Comparison of ENCODE assay signal across 8 cellular contexts in the genomic region with DNA sequence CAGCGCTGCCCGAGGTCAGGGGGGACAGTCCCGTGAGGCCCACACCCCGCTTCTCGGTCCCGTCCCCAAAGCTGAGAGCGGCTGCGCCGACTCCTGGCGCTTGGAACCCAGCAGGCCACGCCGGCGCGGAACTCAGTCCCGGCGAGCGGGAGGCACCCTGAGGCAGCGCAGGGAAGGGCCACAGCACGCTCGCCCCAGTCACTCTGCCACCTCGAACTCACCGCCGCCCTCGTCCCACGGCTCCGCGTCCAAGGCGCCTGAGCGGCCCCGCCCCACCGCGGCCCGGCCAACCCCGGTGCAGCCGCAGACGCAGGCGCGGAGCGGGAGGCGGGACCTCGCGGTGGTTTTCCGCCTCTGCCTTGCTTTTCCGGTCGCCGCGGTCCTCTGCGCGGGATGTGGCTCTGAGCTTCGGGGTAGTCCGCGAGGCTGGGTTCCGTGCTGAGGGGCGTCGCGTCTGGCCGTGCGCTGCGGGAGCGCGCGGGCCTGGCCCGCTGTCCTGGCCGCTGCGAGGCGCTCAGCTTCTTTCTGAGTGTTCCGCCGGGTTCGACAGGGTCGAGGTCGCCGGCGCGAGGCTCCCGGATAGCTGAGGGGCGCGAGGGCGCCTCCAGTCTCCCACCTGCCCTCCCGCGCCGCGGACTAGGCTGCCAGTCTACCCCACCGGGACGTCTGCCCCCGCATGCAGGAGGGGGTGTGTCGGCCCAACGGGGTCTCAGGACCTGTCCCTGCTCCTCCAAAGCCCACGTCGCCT. TPM values are rescaled to one million over a fixed set of nuclear protein-coding genes. Genes with fewer than 3 reads are reported as not detected.
A peak's percentile ranks its signal among the peaks of the same experiment; 100 is the strongest.
DNase-seq lines count a peak whose midpoint lies in the region; ATAC-seq and TF ChIP-seq lines count a peak whose summit lies in the region.

A gene with protein sequence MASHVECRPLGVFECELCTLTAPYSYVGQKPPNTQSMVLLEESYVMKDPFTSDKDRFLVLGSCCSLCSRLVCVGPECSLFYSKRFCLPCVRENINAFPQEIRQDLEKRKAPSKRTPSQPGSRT (minus strand): TSS at position 259 of the 748 bp plus-strand sequence. CDS start 2,009 bp downstream, outside the sequence.

- ATAC-seq in GM21529 (IDR thresholded peaks at IDR 0.05; ENCODE audit: unreplicated experiment): peak; percentile 79
- peak; percentile 96 to 98 for ATAC-seq in natural killer cell treated with Interleukin-12 subunit alpha and Interleukin-12 subunit beta and Interleukin-15 and Interleukin-18, amount 100 ng/mL, for 72 hours
- peak; percentile 91 for ATAC-seq in stimulated activated naive CD8-positive, alpha-beta T cell treated with anti-CD3 and anti-CD28 coated beads, Interleukin-15, Interleukin-2, amounts not matched to agents 100 U/mL and 50 U/mL, for 24 hours

- H3K4me3 ChIP-seq in fibroblast of pulmonary artery (replicated peaks; ENCODE audit: low read depth, low read length): peak within 1 kb of the TSS; percentile 83

- no peak for TF ChIP-seq CTCF in fibroblast of pulmonary artery (IDR thresholded peaks at IDR 0.05; ENCODE audit: low read length, missing control alignments)

- H3K4me1 Mint-ChIP-seq in IgD-negative memory B cell: peaks cover 13 to 21% (median 17%) of the 10 kb centered on the region in 3 donors
- H3K4me1 Mint-ChIP-seq in activated T-helper 2 cell treated with anti-CD3 and anti-CD28 coated beads, Interferon-gamma antibody, Interleukin-2, Interleukin-4, amounts not matched to agents 10 μg/mL and 5 μg/mL and 100 μg/mL, durations not matched to agents 14 hours and 24 hours and 36 hours (ENCODE audit: low read depth): peaks cover 30% of the 10 kb centered on the region
- H3K4me1 Mint-ChIP-seq in natural killer cell treated with Interleukin-12 subunit alpha and Interleukin-12 subunit beta and Interleukin-15 and Interleukin-18, amount 100 ng/mL, for 72 hours (ENCODE audit: low read depth in 2 of 2): peaks cover 24 to 27% of the 10 kb centered on the region in 2 donors

- intact Hi-C loops in activated T-helper 2 cell treated with anti-CD3 and anti-CD28 coated beads, Interferon-gamma antibody, Interleukin-2, Interleukin-4, amounts not matched to agents 10 μg/mL and 5 μg/mL and 100 μg/mL, durations not matched to agents 14 hours and 24 hours and 36 hours (cut with micrococcal nuclease): loop anchor here (1.0 to 5.0 kb wide), 3 partner anchors 47 to 237 kb away; a partner anchor contains a TSS

- H3K4me3 Mint-ChIP-seq in IgD-negative memory B cell: peak within 1 kb of the TSS; percentile 85 to 93 (median 90)
- peak within 1 kb of the TSS; percentile 79 for H3K4me3 Mint-ChIP-seq in activated T-helper 2 cell treated with anti-CD3 and anti-CD28 coated beads, Interferon-gamma antibody, Interleukin-2, Interleukin-4, amounts not matched to agents 10 μg/mL and 5 μg/mL and 100 μg/mL, durations not matched to agents 14 hours and 24 hours and 36 hours (ENCODE audit: low read depth)
- H3K4me3 Mint-ChIP-seq in natural killer cell treated with Interleukin-12 subunit alpha and Interleukin-12 subunit beta and Interleukin-15 and Interleukin-18, amount 100 ng/mL, for 72 hours: peak within 1 kb of the TSS; percentile 89

- no peaks in the 10 kb centered on the region for H3K27me3 Mint-ChIP-seq in IgD-negative memory B cell
- H3K27me3 Mint-ChIP-seq in activated T-helper 2 cell treated with anti-CD3 and anti-CD28 coated beads, Interferon-gamma antibody, Interleukin-2, Interleukin-4, amounts not matched to agents 10 μg/mL and 5 μg/mL and 100 μg/mL, durations not matched to agents 14 hours and 24 hours and 36 hours (ENCODE audit: low read depth): no peaks in the 10 kb centered on the region
- H3K27me3 Mint-ChIP-seq in natural killer cell treated with Interleukin-12 subunit alpha and Interleukin-12 subunit beta and Interleukin-15 and Interleukin-18, amount 100 ng/mL, for 72 hours: no peaks in the 10 kb centered on the region

- DNase-seq in DMS79 treated with DMSO at 0.1 percent for 48 hours (lab: John Stamatoyannopoulos, UW): peak; percentile 57
- DNase-seq in RPMI8226: peak; percentile 93
- DNase-seq in activated T-helper 2 cell treated with anti-CD3 and anti-CD28 coated beads, Interferon-gamma antibody, Interleukin-2, Interleukin-4, amounts not matched to agents 10 μg/mL and 5 μg/mL and 100 μg/mL, durations not matched to agents 14 hours and 24 hours and 36 hours (ENCODE audit: low spot score): peak; percentile 91
- DNase-seq in fibroblast of pulmonary artery (ENCODE audit: low read depth): peak; percentile 79
- DNase-seq in natural killer cell treated with Interleukin-12 subunit alpha and Interleukin-12 subunit beta and Interleukin-15 and Interleukin-18, amount 100 ng/mL, for 72 hours (ENCODE audit: low spot score): peak; percentile 98
- DNase-seq in stimulated activated naive CD8-positive, alpha-beta T cell treated with anti-CD3 and anti-CD28 coated beads, Interleukin-15, Interleukin-2, amounts not matched to agents 100 U/mL and 50 U/mL, for 24 hours: peak; percentile 94

- no peaks in the 10 kb centered on the region for H3K9me3 Mint-ChIP-seq in IgD-negative memory B cell
- no peaks in the 10 kb centered on the region for H3K9me3 Mint-ChIP-seq in activated T-helper 2 cell treated with anti-CD3 and anti-CD28 coated beads, Interferon-gamma antibody, Interleukin-2, Interleukin-4, amounts not matched to agents 10 μg/mL and 5 μg/mL and 100 μg/mL, durations not matched to agents 14 hours and 24 hours and 36 hours
- H3K9me3 Mint-ChIP-seq in natural killer cell treated with Interleukin-12 subunit alpha and Interleukin-12 subunit beta and Interleukin-15 and Interleukin-18, amount 100 ng/mL, for 72 hours: no peaks in the 10 kb centered on the region

- peak within 1 kb of the TSS; percentile 6 to 78 (median 60) for H3K27ac Mint-ChIP-seq in IgD-negative memory B cell
- peak within 1 kb of the TSS; percentile 84 for H3K27ac Mint-ChIP-seq in activated T-helper 2 cell treated with anti-CD3 and anti-CD28 coated beads, Interferon-gamma antibody, Interleukin-2, Interleukin-4, amounts not matched to agents 10 μg/mL and 5 μg/mL and 100 μg/mL, durations not matched to agents 14 hours and 24 hours and 36 hours
- peak within 1 kb of the TSS; percentile 84 to 91 for H3K27ac Mint-ChIP-seq in natural killer cell treated with Interleukin-12 subunit alpha and Interleukin-12 subunit beta and Interleukin-15 and Interleukin-18, amount 100 ng/mL, for 72 hours

- H3K36me3 Mint-ChIP-seq in IgD-negative memory B cell: no peaks in the 10 kb centered on the region
- peaks cover 10% of the 10 kb centered on the region for H3K36me3 Mint-ChIP-seq in activated T-helper 2 cell treated with anti-CD3 and anti-CD28 coated beads, Interferon-gamma antibody, Interleukin-2, Interleukin-4, amounts not matched to agents 10 μg/mL and 5 μg/mL and 100 μg/mL, durations not matched to agents 14 hours and 24 hours and 36 hours (ENCODE audit: low read depth)
- H3K36me3 Mint-ChIP-seq in natural killer cell treated with Interleukin-12 subunit alpha and Interleukin-12 subunit beta and Interleukin-15 and Interleukin-18, amount 100 ng/mL, for 72 hours: no peaks in the 10 kb centered on the region

RNA-seq across cellular contexts. Expression of the gene that starts here (rescaled TPM):
- polyA plus RNA-seq in IgD-negative memory B cell: 13.2 TPM
- total RNA-seq in activated T-helper 2 cell treated with anti-CD3 and anti-CD28 coated beads, Interferon-gamma antibody, Interleukin-2, Interleukin-4, amounts not matched to agents 10 μg/mL and 5 μg/mL and 100 μg/mL, durations not matched to agents 14 hours and 24 hours and 36 hours: 7.7 and 10.7 TPM in 2 replicates
- 10 to 100 TPM in 1 of 2 donors, 1 to 10 TPM in 1; 8.2 to 10.7 TPM for total RNA-seq in natural killer cell treated with Interleukin-12 subunit alpha and Interleukin-12 subunit beta and Interleukin-15 and Interleukin-18, amount 100 ng/mL, for 72 hours

Comparison
In these comparisons a context has a peak if more than half of its experiments do, and no peak if none do; other contexts are left out.
1. Peak in every context shown above with its lines: DNase-seq, ATAC-seq and H3K4me3 ChIP-seq.